In the genomic region with DNA sequence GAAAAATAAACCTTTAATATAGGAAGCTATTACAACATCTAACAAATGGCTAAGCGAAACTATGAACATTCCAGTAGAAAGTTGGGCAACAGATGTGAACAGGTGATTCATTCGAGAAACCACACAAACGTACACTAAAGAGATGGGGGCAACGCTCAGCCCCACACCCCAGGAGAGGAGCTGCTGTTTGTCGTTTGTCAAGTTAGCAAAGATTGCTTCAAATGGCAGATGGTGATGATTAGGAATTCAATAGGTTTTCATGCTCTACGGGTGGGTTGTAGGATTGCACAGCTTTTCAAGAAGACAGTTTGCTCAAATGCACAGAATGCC, we compare ENCODE assay signal across 15 cellular contexts.
DNase-seq lines count a peak whose midpoint lies in the region; ATAC-seq and TF ChIP-seq lines count a peak whose summit lies in the region.
"Had no signal": no experiment of that assay in that cellular context is flagged by ENCODE, and none has a peak within 500 bp of the region (broad histone marks: within the 10 kb centered on the region; RNA-seq: fewer than 3 reads in every experiment).

No MANE protein-coding gene starts in this region.

- H3K4me3 Mint-ChIP-seq in activated naive CD4-positive, alpha-beta T cell treated with anti-CD3 and anti-CD28 coated beads, Interleukin-2, amount 10 ng/mL, durations not matched to agents 7 days and 5 days = no peak overlapping the region

- intact Hi-C loops in sigmoid colon (cut with DNase I) = no loop called here

- TF ChIP-seq EP300 in sigmoid colon (IDR thresholded peaks at IDR 0.05) = no peak

- TF ChIP-seq CTCF in RWPE1 (conservative IDR thresholded peaks at IDR 0.05; ENCODE audit: low read depth) = no peak
- TF ChIP-seq CTCF in sigmoid colon (IDR thresholded peaks at IDR 0.05) = no peak

- no peaks in the 10 kb centered on the region for H3K36me3 Mint-ChIP-seq in activated naive CD4-positive, alpha-beta T cell treated with anti-CD3 and anti-CD28 coated beads, Interleukin-2, amount 10 ng/mL, durations not matched to agents 7 days and 5 days

- WGBS in sigmoid colon, 2 donors = 76 to 77% methylated on average over 6 of the region's 6 CpGs

- H3K4me1 Mint-ChIP-seq in activated naive CD4-positive, alpha-beta T cell treated with anti-CD3 and anti-CD28 coated beads, Interleukin-2, amount 10 ng/mL, durations not matched to agents 7 days and 5 days = peaks cover 11% of the 10 kb centered on the region

- no peaks in the 10 kb centered on the region for H3K27me3 ChIP-seq in sigmoid colon

- no peak for ATAC-seq in HG03175 (IDR thresholded peaks at IDR 0.05; ENCODE audit: unreplicated experiment)
- ATAC-seq: K562 had no signal

- no peaks in the 10 kb centered on the region for H3K9me3 ChIP-seq in sigmoid colon
- H3K9me3 ChIP-seq: Caco-2 had no signal

- DNase-seq in activated naive CD4-positive, alpha-beta T cell treated with anti-CD3 and anti-CD28 coated beads, Interleukin-2, amount 10 ng/mL, durations not matched to agents 7 days and 5 days = peak; percentile 3
- no peak for DNase-seq in activated naive CD4-positive, alpha-beta T cell treated with anti-CD3 and anti-CD28 coated beads, Interleukin-2, amount 50 U/mL, for 16 hours
- DNase-seq in Jurkat, Clone E6-1 (ENCODE audit: low read depth, low spot score) = peak; percentile 90
- peak; percentile 23 for DNase-seq in RWPE1 (ENCODE audit: low spot score)
- DNase-seq in sigmoid colon = peak; percentile 14
- DNase-seq in HPDE6-E6E7 (ENCODE audit: extremely low spot score) = no peak
- DNase-seq: Caco-2, HCEC 1CT, NCI-H1092, NCI-H226, NCI-H526 treated with DMSO at 0.1 percent for 48 hours, PC-9 had no signal

- no peaks in the 10 kb centered on the region for H3K9me3 Mint-ChIP-seq in activated naive CD4-positive, alpha-beta T cell treated with anti-CD3 and anti-CD28 coated beads, Interleukin-2, amount 10 ng/mL, durations not matched to agents 7 days and 5 days

- no peak overlapping the region for H3K27ac ChIP-seq in RWPE1
- H3K27ac ChIP-seq in sigmoid colon = no peak overlapping the region
- H3K27ac ChIP-seq: PC-9, SK-N-MC had no signal

- H3K4me1 ChIP-seq in sigmoid colon = no peaks in the 10 kb centered on the region
- H3K4me1 ChIP-seq: Caco-2 had no signal

- CTCF ChIA-PET in activated naive CD4-positive, alpha-beta T cell treated with anti-CD3 and anti-CD28 coated beads, Interleukin-2, amount 10 ng/mL, durations not matched to agents 7 days and 5 days (lab: Charles Lee) = no interaction called here
- CTCF ChIA-PET in RWPE1 (lab: Yijun Ruan, JAX) = interaction anchor here (0.6 to 1.0 kb wide), 2 partner anchors 16 to 60 kb away, joined by 3 to 4 read pairs; no protein-coding TSS in a partner anchor

- no peak for TF ChIP-seq POLR2A in sigmoid colon (IDR thresholded peaks at IDR 0.05)

- POLR2A ChIA-PET in RWPE1 (lab: Yijun Ruan, JAX; ENCODE audit: low non-redundant PET) = no interaction called here

- H3K27ac Mint-ChIP-seq in activated naive CD4-positive, alpha-beta T cell treated with anti-CD3 and anti-CD28 coated beads, Interleukin-2, amount 10 ng/mL, durations not matched to agents 7 days and 5 days = no peak overlapping the region

- peaks cover 41% of the 10 kb centered on the region for H3K27me3 Mint-ChIP-seq in activated naive CD4-positive, alpha-beta T cell treated with anti-CD3 and anti-CD28 coated beads, Interleukin-2, amount 10 ng/mL, durations not matched to agents 7 days and 5 days

- no peaks in the 10 kb centered on the region for H3K36me3 ChIP-seq in sigmoid colon

- peak overlapping the region; percentile 42 for H3K4me3 ChIP-seq in Jurkat, Clone E6-1 (ENCODE audit: low read length)
- no peak overlapping the region for H3K4me3 ChIP-seq in sigmoid colon
- H3K4me3 ChIP-seq: K562, PC-9, SK-N-MC had no signal

Comparison
In these comparisons a context has a peak if more than half of its experiments do, and no peak if none do; other contexts are left out.
1. DNase-seq: peak in activated naive CD4-positive, alpha-beta T cell treated with anti-CD3 and anti-CD28 coated beads, Interleukin-2, amount 10 ng/mL, durations not matched to agents 7 days and 5 days (single experiment), Jurkat, Clone E6-1 (single experiment), RWPE1 (single experiment) and sigmoid colon (single experiment); none in activated naive CD4-positive, alpha-beta T cell treated with anti-CD3 and anti-CD28 coated beads, Interleukin-2, amount 50 U/mL, for 16 hours (single experiment) and HPDE6-E6E7 (single experiment).